25 cellular contexts compared by ENCODE assay signal in genomic region chr18:33372442-33372841, GRCh38.
A peak's percentile ranks its signal among the peaks of the same experiment; 100 is the strongest.
DNase-seq lines count a peak whose midpoint lies in the region; ATAC-seq and TF ChIP-seq lines count a peak whose summit lies in the region.
"Had no signal": no experiment of that assay in that cellular context is flagged by ENCODE, and none has a peak within 500 bp of the region (broad histone marks: within the 10 kb centered on the region; RNA-seq: fewer than 3 reads in every experiment).

No MANE protein-coding gene starts in this region.

- H3K9me3 Mint-ChIP-seq in nephron, result no peaks in the 10 kb centered on the region
- H3K9me3 Mint-ChIP-seq: brain had no signal

- peak; percentile 19 for DNase-seq in NCI-H2196 (lab: John Stamatoyannopoulos, UW; ENCODE audit: unreplicated experiment)
- DNase-seq in NCI-H2196 treated with DMSO at 0.1 percent for 48 hours (lab: John Stamatoyannopoulos, UW; ENCODE audit: unreplicated experiment), result no peak
- DNase-seq in NCI-H2171 (lab: John Stamatoyannopoulos, UW), result peak; percentile 50
- peak; percentile 16 for DNase-seq in choroid plexus epithelial cell (ENCODE audit: low read depth)
- DNase-seq in NCI-H146 treated with DMSO at 0.1 percent for 48 hours (lab: John Stamatoyannopoulos, UW; ENCODE audit: unreplicated experiment), result no peak
- DNase-seq in NAMALWA (ENCODE audit: low spot score), result no peak
- DNase-seq: activated CD4-positive, alpha-beta T cell treated with anti-CD3 and anti-CD28 coated beads for 36 hours; activated gamma-delta T cell treated with Interleukin-2 at 50 U/mL for 16 hours; activated naive CD8-positive, alpha-beta T cell treated with anti-CD3 and anti-CD28 coated beads, Interleukin-2, amount 50 U/mL, for 24 hours; activated T-cell treated with anti-CD3 and anti-CD28 coated beads, Interleukin-2, amount 50 U/mL, for 24 hours; CD4-positive, CD25-positive, alpha-beta regulatory T cell; GOT3; heart left ventricle; kidney glomerular epithelial cell; NCI-H2029; NCI-H524 treated with DMSO at 0.1 percent for 48 hours; right cardiac atrium; spleen; stimulated activated CD4-positive, alpha-beta T cell treated with anti-CD3 and anti-CD28 coated beads, Interleukin-2, amount 100 ng/mL, for 48 hours had no signal

- H3K36me3 Mint-ChIP-seq in nephron (ENCODE audit: low read depth), result no peaks in the 10 kb centered on the region
- H3K36me3 Mint-ChIP-seq: brain; CD4-positive, CD25-positive, alpha-beta regulatory T cell had no signal

- ATAC-seq in HG03045 (IDR thresholded peaks at IDR 0.05; ENCODE audit: unreplicated experiment), result no peak
- ATAC-seq: activated CD4-positive, alpha-beta T cell treated with anti-CD3 and anti-CD28 coated beads for 36 hours; activated naive CD8-positive, alpha-beta T cell treated with anti-CD3 and anti-CD28 coated beads, Interleukin-2, amount 50 U/mL, for 24 hours; GM12878; heart left ventricle; right cardiac atrium had no signal

- H3K27me3 Mint-ChIP-seq in nephron (ENCODE audit: low read depth), result no peaks in the 10 kb centered on the region
- H3K27me3 Mint-ChIP-seq: activated CD4-positive, alpha-beta T cell treated with anti-CD3 and anti-CD28 coated beads for 36 hours; activated naive CD8-positive, alpha-beta T cell treated with anti-CD3 and anti-CD28 coated beads, Interleukin-2, amount 50 U/mL, for 24 hours; activated T-cell treated with anti-CD3 and anti-CD28 coated beads, Interleukin-2, amount 50 U/mL, for 24 hours; CD4-positive, CD25-positive, alpha-beta regulatory T cell had no signal

- H3K4me3 Mint-ChIP-seq in nephron, result no peak overlapping the region
- H3K4me3 Mint-ChIP-seq: activated CD4-positive, alpha-beta T cell treated with anti-CD3 and anti-CD28 coated beads for 36 hours; activated naive CD8-positive, alpha-beta T cell treated with anti-CD3 and anti-CD28 coated beads, Interleukin-2, amount 50 U/mL, for 24 hours; activated T-cell treated with anti-CD3 and anti-CD28 coated beads, Interleukin-2, amount 50 U/mL, for 24 hours; brain; CD4-positive, CD25-positive, alpha-beta regulatory T cell had no signal

- no peak overlapping the region for H3K4me3 ChIP-seq in choroid plexus epithelial cell (ENCODE audit: low read depth, low read length)
- H3K4me3 ChIP-seq: GM12878, heart left ventricle, lung, spleen, tibial nerve had no signal

- TF ChIP-seq CTCF in choroid plexus epithelial cell (conservative IDR thresholded peaks at IDR 0.05; ENCODE audit: low read depth, low read length), result no peak
- TF ChIP-seq CTCF in nephron (IDR thresholded peaks at IDR 0.05; ENCODE audit: unreplicated experiment in 3 of 3), result no peak

- peak overlapping the region; percentile 8 to 57 (median 21) for H3K27ac Mint-ChIP-seq in nephron
- H3K27ac Mint-ChIP-seq: activated CD4-positive, alpha-beta T cell treated with anti-CD3 and anti-CD28 coated beads for 36 hours; activated naive CD8-positive, alpha-beta T cell treated with anti-CD3 and anti-CD28 coated beads, Interleukin-2, amount 50 U/mL, for 24 hours; activated T-cell treated with anti-CD3 and anti-CD28 coated beads, Interleukin-2, amount 50 U/mL, for 24 hours; brain; CD4-positive, CD25-positive, alpha-beta regulatory T cell had no signal

- peaks cover 29% of the 10 kb centered on the region for H3K4me1 Mint-ChIP-seq in nephron
- H3K4me1 Mint-ChIP-seq: activated CD4-positive, alpha-beta T cell treated with anti-CD3 and anti-CD28 coated beads for 36 hours; activated naive CD8-positive, alpha-beta T cell treated with anti-CD3 and anti-CD28 coated beads, Interleukin-2, amount 50 U/mL, for 24 hours; CD4-positive, CD25-positive, alpha-beta regulatory T cell had no signal

Comparison
In these comparisons a context has a peak if more than half of its experiments do, and no peak if none do; other contexts are left out.
1. DNase-seq: peak in NCI-H2196 (single experiment), NCI-H2171 (single experiment) and choroid plexus epithelial cell (single experiment); none in NCI-H2196 treated with DMSO at 0.1 percent for 48 hours (single experiment), NCI-H146 treated with DMSO at 0.1 percent for 48 hours (single experiment) and NAMALWA (single experiment).